2 cellular contexts compared by ENCODE assay signal in the genomic region with DNA sequence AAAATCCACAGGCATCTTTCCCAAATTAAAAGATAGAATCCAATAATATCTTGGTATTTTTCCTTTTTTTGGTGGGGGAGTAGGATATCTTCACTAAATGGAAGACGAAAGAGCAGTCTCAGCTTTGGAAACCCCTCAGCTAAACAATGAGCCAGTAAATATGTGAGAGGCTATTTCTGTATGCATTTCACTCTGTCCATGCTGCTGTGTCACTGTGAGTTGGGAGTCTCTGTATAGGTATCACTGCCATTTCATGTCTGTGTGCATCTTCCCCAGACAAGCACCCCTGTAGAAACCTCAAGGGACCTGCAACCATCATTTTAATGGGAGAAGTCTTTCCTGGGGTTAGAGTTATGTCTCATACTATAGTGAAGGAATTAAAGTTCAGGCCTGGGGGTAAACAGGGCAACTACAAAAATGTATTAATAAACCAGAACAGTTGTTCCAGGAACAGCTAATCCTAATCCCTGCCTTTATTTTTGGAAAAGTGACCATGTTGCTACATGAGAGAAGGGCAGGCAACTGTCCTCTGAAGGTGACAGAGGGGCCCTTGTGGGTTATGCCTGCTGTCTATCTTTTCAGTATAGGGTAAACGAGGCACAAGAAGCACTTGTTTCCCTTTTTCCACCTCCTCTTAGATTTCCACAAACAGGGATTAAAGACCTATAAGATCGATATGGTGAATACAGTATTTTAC.
TF ChIP-seq lines count a peak whose summit lies in the region.

No MANE protein-coding gene starts in this region.

TF ChIP-seq in liver, 16 proteins besides CTCF, POLR2A, EP300 and RAD21:
- TF ChIP-seq SP1 (IDR thresholded peaks at IDR 0.05) = no peak
- TF ChIP-seq FOXA1 (IDR thresholded peaks at IDR 0.05) = no peak
- no peak for TF ChIP-seq RXRA (IDR thresholded peaks at IDR 0.05)
- no peak for TF ChIP-seq HNF4A (conservative IDR thresholded peaks at IDR 0.05)
- TF ChIP-seq TAF1 (conservative IDR thresholded peaks at IDR 0.05) = no peak

TF ChIP-seq in HepG2, 621 proteins besides CTCF, POLR2A, EP300 and RAD21:
- TF ChIP-seq SOX5 (CRISPR knock-in tag; IDR thresholded peaks at IDR 0.05; ENCODE audit: borderline replicate concordance) (no peak), HNRNPLL (IDR thresholded peaks at IDR 0.05; ENCODE audit: low read depth, low read length, poor library complexity, severe bottlenecking) (no peak), ZBTB20 (CRISPR knock-in tag; IDR thresholded peaks at IDR 0.05; ENCODE audit: borderline replicate concordance, low read depth) (no peak), PAWR (CRISPR knock-in tag; IDR thresholded peaks at IDR 0.05; ENCODE audit: borderline replicate concordance) (no peak), GATAD2A (CRISPR knock-in tag; IDR thresholded peaks at IDR 0.05) (no peak), ZNF710 (CRISPR knock-in tag; IDR thresholded peaks at IDR 0.05; ENCODE audit: borderline replicate concordance) (no peak), ZNF317 (CRISPR knock-in tag; IDR thresholded peaks at IDR 0.05) (no peak), ZFP36L2 (CRISPR knock-in tag; IDR thresholded peaks at IDR 0.05) (no peak), NFYB (CRISPR knock-in tag; IDR thresholded peaks at IDR 0.05) (no peak), ZNF230 (CRISPR knock-in tag; IDR thresholded peaks at IDR 0.05) (no peak), SMAD9 (CRISPR knock-in tag; IDR thresholded peaks at IDR 0.05) (no peak), ZSCAN30 (CRISPR knock-in tag; IDR thresholded peaks at IDR 0.05) (no peak), ZNF674 (CRISPR knock-in tag; IDR thresholded peaks at IDR 0.05; ENCODE audit: low read depth) (no peak), CREBL2 (CRISPR knock-in tag; IDR thresholded peaks at IDR 0.05; ENCODE audit: borderline replicate concordance) (no peak), ZFP37 (CRISPR knock-in tag; IDR thresholded peaks at IDR 0.05; ENCODE audit: borderline replicate concordance) (no peak), MAFF (IDR thresholded peaks at IDR 0.05; ENCODE audit: low read depth, low read length) (no peak), XBP1 (CRISPR knock-in tag; IDR thresholded peaks at IDR 0.05) (no peak)
- TF ChIP-seq, protein P1, sequence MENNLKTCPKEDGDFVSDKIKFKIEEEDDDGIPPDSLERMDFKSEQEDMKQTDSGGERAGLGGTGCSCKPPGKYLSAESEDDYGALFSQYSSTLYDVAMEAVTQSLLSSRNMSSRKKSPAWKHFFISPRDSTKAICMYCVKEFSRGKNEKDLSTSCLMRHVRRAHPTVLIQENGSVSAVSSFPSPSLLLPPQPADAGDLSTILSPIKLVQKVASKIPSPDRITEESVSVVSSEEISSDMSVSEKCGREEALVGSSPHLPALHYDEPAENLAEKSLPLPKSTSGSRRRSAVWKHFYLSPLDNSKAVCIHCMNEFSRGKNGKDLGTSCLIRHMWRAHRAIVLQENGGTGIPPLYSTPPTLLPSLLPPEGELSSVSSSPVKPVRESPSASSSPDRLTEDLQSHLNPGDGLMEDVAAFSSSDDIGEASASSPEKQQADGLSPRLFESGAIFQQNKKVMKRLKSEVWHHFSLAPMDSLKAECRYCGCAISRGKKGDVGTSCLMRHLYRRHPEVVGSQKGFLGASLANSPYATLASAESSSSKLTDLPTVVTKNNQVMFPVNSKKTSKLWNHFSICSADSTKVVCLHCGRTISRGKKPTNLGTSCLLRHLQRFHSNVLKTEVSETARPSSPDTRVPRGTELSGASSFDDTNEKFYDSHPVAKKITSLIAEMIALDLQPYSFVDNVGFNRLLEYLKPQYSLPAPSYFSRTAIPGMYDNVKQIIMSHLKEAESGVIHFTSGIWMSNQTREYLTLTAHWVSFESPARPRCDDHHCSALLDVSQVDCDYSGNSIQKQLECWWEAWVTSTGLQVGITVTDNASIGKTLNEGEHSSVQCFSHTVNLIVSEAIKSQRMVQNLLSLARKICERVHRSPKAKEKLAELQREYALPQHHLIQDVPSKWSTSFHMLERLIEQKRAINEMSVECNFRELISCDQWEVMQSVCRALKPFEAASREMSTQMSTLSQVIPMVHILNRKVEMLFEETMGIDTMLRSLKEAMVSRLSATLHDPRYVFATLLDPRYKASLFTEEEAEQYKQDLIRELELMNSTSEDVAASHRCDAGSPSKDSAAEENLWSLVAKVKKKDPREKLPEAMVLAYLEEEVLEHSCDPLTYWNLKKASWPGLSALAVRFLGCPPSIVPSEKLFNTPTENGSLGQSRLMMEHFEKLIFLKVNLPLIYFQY (CRISPR knock-in tag; IDR thresholded peaks at IDR 0.05; ENCODE audit: borderline replicate concordance) = no peak
- TF ChIP-seq, protein P2, sequence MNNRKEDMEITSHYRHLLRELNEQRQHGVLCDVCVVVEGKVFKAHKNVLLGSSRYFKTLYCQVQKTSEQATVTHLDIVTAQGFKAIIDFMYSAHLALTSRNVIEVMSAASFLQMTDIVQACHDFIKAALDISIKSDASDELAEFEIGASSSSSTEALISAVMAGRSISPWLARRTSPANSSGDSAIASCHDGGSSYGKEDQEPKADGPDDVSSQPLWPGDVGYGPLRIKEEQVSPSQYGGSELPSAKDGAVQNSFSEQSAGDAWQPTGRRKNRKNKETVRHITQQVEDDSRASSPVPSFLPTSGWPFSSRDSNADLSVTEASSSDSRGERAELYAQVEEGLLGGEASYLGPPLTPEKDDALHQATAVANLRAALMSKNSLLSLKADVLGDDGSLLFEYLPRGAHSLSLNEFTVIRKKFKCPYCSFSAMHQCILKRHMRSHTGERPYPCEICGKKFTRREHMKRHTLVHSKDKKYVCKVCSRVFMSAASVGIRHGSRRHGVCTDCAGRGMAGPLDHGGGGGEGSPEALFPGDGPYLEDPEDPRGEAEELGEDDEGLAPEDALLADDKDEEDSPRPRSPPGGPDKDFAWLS (CRISPR knock-in tag; IDR thresholded peaks at IDR 0.05; ENCODE audit: borderline replicate concordance) = no peak
